16 cellular contexts compared by ENCODE assay signal in the genomic region with DNA sequence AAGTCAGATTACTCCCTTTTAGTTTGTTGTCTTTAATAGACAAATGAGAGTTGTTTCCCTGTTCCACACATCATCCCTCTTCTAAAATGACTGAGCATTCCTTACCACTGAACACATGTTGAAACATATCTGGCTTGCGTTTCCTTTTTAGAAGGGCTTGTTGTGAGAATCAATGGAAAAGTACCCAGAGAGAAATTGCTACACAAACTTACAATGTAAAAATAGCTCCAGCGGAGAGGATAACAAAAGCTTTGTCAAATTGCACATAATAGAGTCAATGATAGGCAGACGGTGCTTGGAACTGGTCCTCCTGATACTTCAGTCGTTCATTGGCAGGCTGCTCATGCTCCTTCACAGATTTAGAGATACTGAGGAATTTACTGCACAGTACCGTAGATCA.
DNase-seq lines count a peak whose midpoint lies in the region; ATAC-seq, FAIRE-seq and TF ChIP-seq lines count a peak whose summit lies in the region.
"Had no signal": no experiment of that assay in that cellular context is flagged by ENCODE, and none has a peak within 500 bp of the region (broad histone marks: within the 10 kb centered on the region; RNA-seq: fewer than 3 reads in every experiment).

No MANE protein-coding gene starts in this region.

- H3K4me1 Mint-ChIP-seq in endodermal cell = peaks cover 8% of the 10 kb centered on the region
- H3K4me1 Mint-ChIP-seq: activated CD4-positive, alpha-beta memory T cell treated with anti-CD3 and anti-CD28 coated beads, Interleukin-2, amount 10 ng/mL, durations not matched to agents 7 days and 5 days had no signal

- no peak overlapping the region for H4K91ac ChIP-seq in H1 (replicated peaks; ENCODE audit: insufficient read length, low read length)

- H4K5ac ChIP-seq in H1 (ENCODE audit: insufficient read length, low read depth, low read length) = no peak overlapping the region

- intact Hi-C loops in cardiac septum (cut with DNase I) = no loop called here

- no peaks in the 10 kb centered on the region for H3K36me3 Mint-ChIP-seq in endodermal cell (ENCODE audit: low read depth)

- no peak for TF ChIP-seq POLR2A in H1 (IDR thresholded peaks at IDR 0.05; ENCODE audit: control extremely low read depth in 1 of 2, low read depth in 2 of 2, low read length in 2 of 2)

- CTCF ChIA-PET in H1 (lab: Charles Lee; ENCODE audit: partially characterized antibody) = interaction anchor here (0.7 kb wide), 1 partner anchor 8 kb away, joined by 3 read pairs; no protein-coding TSS in a partner anchor

- DNase-seq in cardiac muscle cell (ENCODE audit: low read depth in 1 of 2, low spot score in 1 of 2) (peak; percentile 36 to 64), cardiac septum (ENCODE audit: low spot score) (no peak), H1 (ENCODE audit: low read depth in 1 of 2, low spot score in 2 of 2) (no peak), keratinocyte (ENCODE audit: low read depth, low spot score) (no peak), NCI-H1694 treated with DMSO at 0.1 percent for 48 hours (lab: John Stamatoyannopoulos, UW) (no peak), NCI-H2227 (lab: John Stamatoyannopoulos, UW; ENCODE audit: unreplicated experiment) (no peak), endodermal cell (no peak)
- DNase-seq: activated CD4-positive, alpha-beta memory T cell treated with anti-CD3 and anti-CD28 coated beads, Interleukin-2, amount 10 ng/mL, durations not matched to agents 7 days and 5 days; activated naive CD4-positive, alpha-beta T cell treated with anti-CD3 and anti-CD28 coated beads for 36 hours; effector CD8-positive, alpha-beta T cell; KG1; NCI-H2081; PC-3; right lobe of liver; transverse colon had no signal

- H3K4me3 ChIP-seq in cardiac muscle cell = no peak overlapping the region
- H3K4me3 ChIP-seq in H1 (ENCODE audit: extremely low read depth in 1 of 4, insufficient read depth in 2 of 4, low read depth in 3 of 4, low read length in 4 of 4) = no peak overlapping the region
- peak overlapping the region in 2 of 3 experiments; percentile 42 to 48 for H3K4me3 ChIP-seq in keratinocyte (ENCODE audit: control insufficient read depth in 2 of 3, extremely low read depth in 1 of 3, insufficient read depth in 2 of 3, low read depth in 1 of 3, low read length in 3 of 3)
- no peak overlapping the region for H3K4me3 ChIP-seq in endodermal cell (ENCODE audit: low read length)
- H3K4me3 ChIP-seq: right lobe of liver, transverse colon had no signal

- FAIRE-seq in H1 (lab: Jason Lieb, UNC) = no peak
- FAIRE-seq in keratinocyte (lab: Jason Lieb, UNC) = peak; percentile 92

- H3K79me1 ChIP-seq in H1 (ENCODE audit: low read depth, low read length) = no peaks in the 10 kb centered on the region

- no peaks in the 10 kb centered on the region for H4K20me1 ChIP-seq in H1 (replicated peaks in 1 of 2; ENCODE audit: control insufficient read depth in 1 of 2, insufficient read depth in 2 of 2, low read length in 2 of 2)
- no peaks in the 10 kb centered on the region for H4K20me1 ChIP-seq in keratinocyte (ENCODE audit: control insufficient read depth, extremely low read depth, insufficient read depth, low read length)

- H3K27me3 ChIP-seq in cardiac muscle cell (no peaks in the 10 kb centered on the region), H1 (replicated peaks in 1 of 4; ENCODE audit: control insufficient read depth in 3 of 4, extremely low read depth in 1 of 4, insufficient read depth in 3 of 4, low read length in 3 of 4) (peaks cover 0 to 1% (median 0%) of the 10 kb centered on the region in 4 experiments; a peak in 1 of 7 replicates), keratinocyte (ENCODE audit: control insufficient read depth, extremely low read depth, insufficient read depth, low read length) (no peaks in the 10 kb centered on the region), endodermal cell (ENCODE audit: control insufficient read depth, insufficient read depth, low read length, poor library complexity, severe bottlenecking) (no peaks in the 10 kb centered on the region)
- H3K27me3 ChIP-seq: right lobe of liver, transverse colon had no signal

- H3K9me1 ChIP-seq in keratinocyte (ENCODE audit: control insufficient read depth, extremely low read depth, insufficient read depth, low read length) = no peaks in the 10 kb centered on the region

- H3K14ac ChIP-seq in H1 (ENCODE audit: insufficient read length) = no peak overlapping the region

- no peak overlapping the region for H3K27ac Mint-ChIP-seq in endodermal cell
- H3K27ac Mint-ChIP-seq: activated CD4-positive, alpha-beta memory T cell treated with anti-CD3 and anti-CD28 coated beads, Interleukin-2, amount 10 ng/mL, durations not matched to agents 7 days and 5 days; activated naive CD4-positive, alpha-beta T cell treated with anti-CD3 and anti-CD28 coated beads for 36 hours had no signal

- H3K27ac ChIP-seq in cardiac muscle cell (peak overlapping the region; percentile 49), H1 (ENCODE audit: low read depth, low read length) (no peak overlapping the region), keratinocyte (ENCODE audit: control insufficient read depth, insufficient read depth, low read length) (peak overlapping the region; percentile 64), endodermal cell (ENCODE audit: low read depth, low read length) (no peak overlapping the region)
- H3K27ac ChIP-seq: right lobe of liver, transverse colon had no signal

- H3K23ac ChIP-seq in H1 (ENCODE audit: insufficient read length) = no peak overlapping the region

- H2AK5ac ChIP-seq in H1 (ENCODE audit: low read depth, low read length) = no peak overlapping the region

- H3K4me3 Mint-ChIP-seq in endodermal cell = no peak overlapping the region
- H3K4me3 Mint-ChIP-seq: activated CD4-positive, alpha-beta memory T cell treated with anti-CD3 and anti-CD28 coated beads, Interleukin-2, amount 10 ng/mL, durations not matched to agents 7 days and 5 days; activated naive CD4-positive, alpha-beta T cell treated with anti-CD3 and anti-CD28 coated beads for 36 hours had no signal

- H3K9ac ChIP-seq in H1 (replicated peaks in 1 of 4; ENCODE audit: extremely low read depth in 1 of 4, low read depth in 3 of 4, low read length in 3 of 4) (no peak overlapping the region), keratinocyte (ENCODE audit: control insufficient read depth, extremely low read depth, insufficient read depth, low read length) (peak overlapping the region; percentile 58), endodermal cell (ENCODE audit: extremely low read depth, low read length, poor library complexity, severe bottlenecking) (no peak overlapping the region)

- no peaks in the 10 kb centered on the region for H3K23me2 ChIP-seq in H1 (ENCODE audit: low read depth, low read length)

- WGBS in H1 (ENCODE audit: extremely low coverage in 1 of 2, insufficient coverage in 1 of 2, insufficient read length in 1 of 2, insufficient replicate concordance in 2 of 2, low coverage in 1 of 2, low lambda C conversion rate in 2 of 2, missing lambda C conversion rate in 1 of 2), 2 experiments = 82% methylated on average over 5 of the region's 5 CpGs; no CpG with 5 or more reads in 1 of the 2 experiments
- WGBS in endodermal cell (ENCODE audit: insufficient coverage in 1 of 2, insufficient read length in 1 of 2), 2 experiments = 86 to 90% methylated on average over 3 to 5 of the region's 5 CpGs

- H3K9me3 ChIP-seq in cardiac muscle cell (ENCODE audit: low read depth) (no peaks in the 10 kb centered on the region), H1 (ENCODE audit: insufficient read depth in 2 of 2, low read depth in 1 of 2, low read length in 1 of 2) (no peaks in the 10 kb centered on the region), keratinocyte (ENCODE audit: control insufficient read depth, low read depth, low read length) (no peaks in the 10 kb centered on the region), endodermal cell (ENCODE audit: control insufficient read depth, low read length) (no peaks in the 10 kb centered on the region)
- H3K9me3 ChIP-seq: right lobe of liver, transverse colon had no signal

- H2AFZ ChIP-seq in H1 (ENCODE audit: low read length) = peak overlapping the region; percentile 72; the same call in 1 of the 2 replicates
- H2AFZ ChIP-seq in keratinocyte (ENCODE audit: control insufficient read depth, low read length) = peak overlapping the region; percentile 63

- H3K4me1 ChIP-seq in cardiac muscle cell (ENCODE audit: low read depth) = peaks cover 13% of the 10 kb centered on the region
- no peaks in the 10 kb centered on the region; a peak in 1 of 7 replicates for H3K4me1 ChIP-seq in H1 (replicated peaks in 1 of 4; ENCODE audit: control insufficient read depth in 3 of 4, insufficient read depth in 4 of 4, low read length in 3 of 4)
- H3K4me1 ChIP-seq in keratinocyte (ENCODE audit: control insufficient read depth, extremely low read depth, insufficient read depth, low read length) = peaks cover 21% of the 10 kb centered on the region
- no peaks in the 10 kb centered on the region for H3K4me1 ChIP-seq in endodermal cell (ENCODE audit: control insufficient read depth, insufficient read depth, low read length)
- H3K4me1 ChIP-seq: right lobe of liver, transverse colon had no signal

- no peak for ATAC-seq in GM19324 (IDR thresholded peaks at IDR 0.05; ENCODE audit: low FRiP score, unreplicated experiment)
- ATAC-seq: PC-3, right lobe of liver had no signal

- no peak for TF ChIP-seq EP300 in H1 (IDR thresholded peaks at IDR 0.05; ENCODE audit: borderline replicate concordance in 1 of 2, low read depth in 2 of 2, low read length in 2 of 2)

- H3K4me2 ChIP-seq in H1 (ENCODE audit: insufficient read depth in 1 of 2, low read depth in 2 of 2, low read length in 2 of 2) (no peak overlapping the region), keratinocyte (ENCODE audit: control insufficient read depth, extremely low read depth, insufficient read depth, low read depth, low read length) (peak overlapping the region; percentile 73)

- H3K56ac ChIP-seq in H1 (replicated peaks; ENCODE audit: insufficient read length, low read depth, low read length) = no peak overlapping the region

- no peak overlapping the region for H4K8ac ChIP-seq in H1 (ENCODE audit: extremely low read depth, insufficient read depth, low read length)

- no peak overlapping the region for H2BK20ac ChIP-seq in H1 (ENCODE audit: low read length)

- no peak overlapping the region for H2BK5ac ChIP-seq in H1 (ENCODE audit: low read depth, low read length)

- H3K4ac ChIP-seq in H1 (replicated peaks; ENCODE audit: insufficient read length, low read depth, low read length) = no peak overlapping the region

- no peaks in the 10 kb centered on the region for H3K27me3 Mint-ChIP-seq in endodermal cell (ENCODE audit: insufficient read depth)
- H3K27me3 Mint-ChIP-seq: activated CD4-positive, alpha-beta memory T cell treated with anti-CD3 and anti-CD28 coated beads, Interleukin-2, amount 10 ng/mL, durations not matched to agents 7 days and 5 days had no signal

- no peaks in the 10 kb centered on the region for H3K9me3 Mint-ChIP-seq in endodermal cell
- H3K9me3 Mint-ChIP-seq: activated naive CD4-positive, alpha-beta T cell treated with anti-CD3 and anti-CD28 coated beads for 36 hours had no signal

- no peak overlapping the region for H2BK120ac ChIP-seq in H1 (replicated peaks; ENCODE audit: low read depth, low read length)

- no peak for TF ChIP-seq RAD21 in H1 (IDR thresholded peaks at IDR 0.05 in 1 of 2, conservative IDR thresholded peaks at IDR 0.05 in 1 of 2; ENCODE audit: low read depth in 2 of 2, low read length in 2 of 2)

- dilution Hi-C loops in keratinocyte (cut with MboI; ENCODE audit: extremely low pct_ligation_motif_present, low sequenced_read_pairs) = no loop called here

- H2BK15ac ChIP-seq in H1 (ENCODE audit: low read length) = no peak overlapping the region

- POLR2A ChIA-PET in H1 (lab: Charles Lee; ENCODE audit: partially characterized antibody) = no interaction called here

- no peaks in the 10 kb centered on the region for H3K36me3 ChIP-seq in cardiac muscle cell
- H3K36me3 ChIP-seq in H1 (ENCODE audit: control insufficient read depth in 2 of 4, insufficient read depth in 4 of 4, low read length in 3 of 4) = no peaks in the 10 kb centered on the region
- H3K36me3 ChIP-seq in keratinocyte (ENCODE audit: control insufficient read depth in 2 of 2, extremely low read depth in 1 of 2, insufficient read depth in 2 of 2, low read length in 2 of 2) = no peaks in the 10 kb centered on the region
- no peaks in the 10 kb centered on the region for H3K36me3 ChIP-seq in endodermal cell (ENCODE audit: control insufficient read depth, insufficient read depth, low read length)
- H3K36me3 ChIP-seq: right lobe of liver, transverse colon had no signal

- H3K18ac ChIP-seq in H1 (ENCODE audit: extremely low read depth, low read length) = no peak overlapping the region

- TF ChIP-seq CTCF in cardiac muscle cell (IDR thresholded peaks at IDR 0.05; ENCODE audit: low read depth, low read length) = no peak
- no peak for TF ChIP-seq CTCF in H1 (IDR thresholded peaks at IDR 0.05; ENCODE audit: control extremely low read depth in 1 of 3, insufficient read depth in 1 of 3, low read depth in 1 of 3, low read length in 3 of 3)
- TF ChIP-seq CTCF in keratinocyte (optimal IDR thresholded peaks at IDR 0.05 in 1 of 3, IDR thresholded peaks at IDR 0.05 in 1 of 3, conservative IDR thresholded peaks at IDR 0.05 in 1 of 3; ENCODE audit: extremely low read depth in 1 of 3, insufficient read depth in 2 of 3, low read length in 3 of 3) = no peak
- no peak for TF ChIP-seq CTCF in endodermal cell (conservative IDR thresholded peaks at IDR 0.05)

- no peaks in the 10 kb centered on the region for H3K79me2 ChIP-seq in H1 (ENCODE audit: control insufficient read depth in 1 of 2, insufficient read depth in 2 of 2, low read length in 2 of 2)
- no peaks in the 10 kb centered on the region for H3K79me2 ChIP-seq in keratinocyte (ENCODE audit: control insufficient read depth, insufficient read depth, low read length)

- H2BK12ac ChIP-seq in H1 (ENCODE audit: low read depth, low read length) = no peak overlapping the region

Comparison
In these comparisons a context has a peak if more than half of its experiments do, and no peak if none do; other contexts are left out.
1. DNase-seq: peak in cardiac muscle cell (2 of 2); none in cardiac septum (single experiment), H1 (0 of 2), keratinocyte (single experiment), NCI-H1694 treated with DMSO at 0.1 percent for 48 hours (single experiment), NCI-H2227 (single experiment) and endodermal cell (single experiment).
2. H3K27ac ChIP-seq: peak in cardiac muscle cell (single experiment) and keratinocyte (single experiment); none in H1 (single experiment) and endodermal cell (single experiment).
3. H3K4me3 ChIP-seq: peak in keratinocyte (2 of 3); none in cardiac muscle cell (single experiment), H1 (0 of 4) and endodermal cell (single experiment).